Comparison of ENCODE assay signal across 8 cellular contexts in the genomic region with DNA sequence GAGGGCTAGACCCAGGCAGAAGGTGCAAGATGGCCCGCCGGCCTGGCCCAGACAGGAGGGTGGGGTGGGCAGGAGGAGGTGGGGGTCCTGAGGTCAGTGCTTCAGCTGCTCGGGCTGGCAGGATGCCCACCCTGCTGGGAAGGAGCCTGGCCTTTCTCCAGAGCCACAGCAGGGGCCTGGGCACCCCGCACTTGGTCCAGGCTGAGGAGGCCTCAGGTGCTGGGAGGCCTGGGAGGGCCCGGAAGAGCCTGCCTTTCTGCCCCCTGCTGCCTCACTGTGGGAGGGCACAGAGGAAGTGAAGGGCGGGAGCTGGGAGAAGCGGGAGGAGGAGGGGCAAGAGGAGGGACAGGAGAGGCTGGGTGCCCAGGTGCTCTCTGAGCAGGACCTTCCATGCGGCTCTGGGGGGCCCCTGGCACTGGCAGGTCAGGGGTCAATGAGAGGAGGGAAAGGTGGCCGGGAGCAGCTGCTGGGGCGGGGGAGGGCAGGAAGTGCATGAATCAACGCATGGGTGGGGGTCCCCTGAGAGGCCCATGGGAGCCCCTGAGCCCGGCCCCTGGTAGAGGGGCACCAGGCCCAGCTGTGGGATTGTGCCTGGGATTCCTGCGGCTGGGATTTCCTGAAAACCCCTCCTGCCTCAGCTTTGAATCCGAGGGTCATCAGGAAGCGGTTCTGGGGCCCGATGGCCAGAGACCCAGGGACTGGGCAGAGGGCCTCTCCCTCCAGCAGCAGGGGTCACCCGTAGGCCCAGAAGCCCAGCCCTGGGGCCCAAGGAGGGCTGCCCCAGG. TPM values are rescaled to one million over a fixed set of nuclear protein-coding genes. Genes with fewer than 3 reads are reported as not detected.
A peak's percentile ranks its signal among the peaks of the same experiment; 100 is the strongest.
DNase-seq lines count a peak whose midpoint lies in the region; ATAC-seq and TF ChIP-seq lines count a peak whose summit lies in the region.

No MANE protein-coding gene starts in this region.

- peak; percentile 59 for DNase-seq in GM10248 (ENCODE audit: extremely low spot score)
- DNase-seq in NOMO-1 (lab: John Stamatoyannopoulos, UW; ENCODE audit: unreplicated experiment in 2 of 2): peak; percentile 70 to 79
- peak; percentile 55 for DNase-seq in activated T-cell treated with anti-CD3 and anti-CD28 coated beads for 1 hour (ENCODE audit: low read depth)
- DNase-seq in fibroblast of the aortic adventitia (ENCODE audit: low read depth): no peak
- no peak for DNase-seq in NCI-H1048 (lab: John Stamatoyannopoulos, UW)

- H3K4me3 ChIP-seq in fibroblast of the aortic adventitia (ENCODE audit: low read depth, low read length) (no peak overlapping the region), skin epidermis (peak overlapping the region in 2 of 7 experiments; percentile 17 to 30)

- peak; percentile 42 for ATAC-seq in HG02973 (IDR thresholded peaks at IDR 0.05; ENCODE audit: unreplicated experiment)
- no peak for ATAC-seq in HG03097 (IDR thresholded peaks at IDR 0.05; ENCODE audit: low FRiP score, unreplicated experiment)

- CTCF ChIA-PET in GM10248 (lab: Yijun Ruan, JAX): interaction anchor here (1.0 to 1.3 kb wide), 3 partner anchors 8 to 12 kb away, joined by 3 read pairs; no protein-coding TSS in a partner anchor

- peak; percentile 19 for TF ChIP-seq CTCF in GM10248 (IDR thresholded peaks at IDR 0.05; ENCODE audit: control extremely low read depth, extremely low read depth, low read depth, missing control alignments)
- peak; percentile 49 for TF ChIP-seq CTCF in fibroblast of the aortic adventitia (IDR thresholded peaks at IDR 0.05; ENCODE audit: insufficient read depth, low read length)

- peak overlapping the region; percentile 80 to 99 (median 94) for H3K27ac ChIP-seq in skin epidermis

- POLR2A ChIA-PET in GM10248 (lab: Yijun Ruan, JAX): interaction anchor here (0.6 kb wide), 1 partner anchor 146 kb away, joined by 6 read pairs; no protein-coding TSS in a partner anchor

RNA-seq across cellular contexts. Expression of a gene that starts 49.9 kb away (rescaled TPM):
- total RNA-seq in fibroblast of the aortic adventitia (ENCODE audit: low replicate concordance): 6.1 and 7.2 TPM in 2 replicates

Comparison
In these comparisons a context has a peak if more than half of its experiments do, and no peak if none do; other contexts are left out.
1. DNase-seq: peak in GM10248 (single experiment), NOMO-1 (2 of 2) and activated T-cell treated with anti-CD3 and anti-CD28 coated beads for 1 hour (single experiment); none in fibroblast of the aortic adventitia (single experiment) and NCI-H1048 (single experiment).